36 cellular contexts compared by ENCODE assay signal in the genomic region with DNA sequence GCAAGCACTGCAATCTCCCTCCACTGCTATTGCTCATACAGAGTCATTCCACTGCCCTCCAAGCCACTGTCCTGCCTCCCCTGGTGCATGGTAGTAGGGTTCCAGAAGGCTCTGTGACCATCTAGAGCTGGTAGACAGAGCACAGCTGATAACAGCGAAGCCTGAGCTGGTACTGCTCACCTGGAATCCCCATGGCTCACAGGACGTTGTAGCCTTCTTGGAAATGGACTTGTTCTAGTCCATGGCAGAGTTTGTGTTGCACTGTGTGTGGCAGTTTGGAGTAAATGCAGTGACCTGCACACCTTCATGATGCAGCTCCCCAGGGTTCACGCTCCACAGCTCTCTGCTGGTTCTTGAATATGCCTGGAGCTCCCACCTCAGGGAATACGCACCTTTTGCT.
"Had no signal": no experiment of that assay in that cellular context is flagged by ENCODE, and none has a peak within 500 bp of the region (broad histone marks: within the 10 kb centered on the region; RNA-seq: fewer than 3 reads in every experiment).

No MANE protein-coding gene starts in this region.

- H3K27ac ChIP-seq: body of pancreas, breast epithelium, Peyer's patch, WERI-Rb-1 had no signal

- FAIRE-seq: astrocyte had no signal

- ATAC-seq: activated CD8-positive, alpha-beta memory T cell treated with anti-CD3 and anti-CD28 coated beads, Interleukin-2, amount 10 ng/mL, durations not matched to agents 7 days and 5 days; body of pancreas; SK-N-SH treated with all-trans-retinoic acid at 6 μM for 48 hours; T-cell had no signal

- H3K27ac Mint-ChIP-seq: activated CD4-positive, alpha-beta memory T cell treated with anti-CD3 and anti-CD28 coated beads, Interleukin-2, amount 10 ng/mL, durations not matched to agents 7 days and 5 days; activated CD8-positive, alpha-beta memory T cell treated with anti-CD3 and anti-CD28 coated beads, Interleukin-2, amount 10 ng/mL, durations not matched to agents 7 days and 5 days; activated naive CD8-positive, alpha-beta T cell treated with anti-CD3 and anti-CD28 coated beads for 36 hours; IgD-negative memory B cell; T-cell had no signal

- H3K4me1 Mint-ChIP-seq: activated CD4-positive, alpha-beta memory T cell treated with anti-CD3 and anti-CD28 coated beads, Interleukin-2, amount 10 ng/mL, durations not matched to agents 7 days and 5 days; activated CD8-positive, alpha-beta memory T cell treated with anti-CD3 and anti-CD28 coated beads, Interleukin-2, amount 10 ng/mL, durations not matched to agents 7 days and 5 days; activated naive CD8-positive, alpha-beta T cell treated with anti-CD3 and anti-CD28 coated beads for 36 hours; IgD-negative memory B cell; T-cell had no signal

- H3K27me3 ChIP-seq: body of pancreas, breast epithelium, MG63, Peyer's patch had no signal

- H3K36me3 ChIP-seq: breast epithelium, MG63, Peyer's patch, WERI-Rb-1 had no signal

- H3K36me3 Mint-ChIP-seq: activated CD8-positive, alpha-beta memory T cell treated with anti-CD3 and anti-CD28 coated beads, Interleukin-2, amount 10 ng/mL, durations not matched to agents 7 days and 5 days; activated naive CD8-positive, alpha-beta T cell treated with anti-CD3 and anti-CD28 coated beads for 36 hours; T-cell had no signal

- H3K4me3 Mint-ChIP-seq: activated CD4-positive, alpha-beta memory T cell treated with anti-CD3 and anti-CD28 coated beads, Interleukin-2, amount 10 ng/mL, durations not matched to agents 7 days and 5 days; activated CD8-positive, alpha-beta memory T cell treated with anti-CD3 and anti-CD28 coated beads, Interleukin-2, amount 10 ng/mL, durations not matched to agents 7 days and 5 days; activated naive CD8-positive, alpha-beta T cell treated with anti-CD3 and anti-CD28 coated beads for 36 hours; IgD-negative memory B cell; T-cell had no signal

- DNase-seq: activated CD4-positive, alpha-beta memory T cell treated with anti-CD3 and anti-CD28 coated beads, Interleukin-2, amount 10 ng/mL, durations not matched to agents 7 days and 5 days; activated CD4-positive, alpha-beta T cell treated with anti-CD3 and anti-CD28 coated beads for 1 hour; activated CD4-positive, alpha-beta T cell treated with anti-CD3 and anti-CD28 coated beads for 48 hours; activated CD4-positive, CD25-positive, alpha-beta regulatory T cell; activated CD8-positive, alpha-beta memory T cell treated with anti-CD3 and anti-CD28 coated beads for 24 hours; activated CD8-positive, alpha-beta memory T cell treated with anti-CD3 and anti-CD28 coated beads, Interleukin-2, amount 10 ng/mL, durations not matched to agents 7 days and 5 days; activated CD8-positive, alpha-beta memory T cell treated with anti-CD3 and anti-CD28 coated beads, Interleukin-2, amount 50 U/mL, for 48 hours; activated effector memory CD4-positive, alpha-beta T cell treated with anti-CD3 and anti-CD28 coated beads, Interleukin-2, amount 50 U/mL, for 16 hours; activated naive CD4-positive, alpha-beta T cell; activated naive CD4-positive, alpha-beta T cell treated with anti-CD3 and anti-CD28 coated beads, Interleukin-2, amount 50 U/mL, for 16 hours; activated naive CD8-positive, alpha-beta T cell treated with anti-CD3 and anti-CD28 coated beads for 36 hours; activated T-cell treated with anti-CD3 and anti-CD28 coated beads, Interleukin-2, amount 50 U/mL, for 48 hours; amniotic stem cell; body of pancreas; Kasumi-1; KG1; MG63; NCI-H1048; NCI-H1105 treated with DMSO at 0.1 percent for 48 hours; NCI-H1436; NCI-H1694; NCI-H1930; NCI-H2081 treated with DMSO at 0.1 percent for 48 hours; NCI-H345; NCI-H524 treated with DMSO at 0.1 percent for 48 hours; Peyer's patch; RPMI8226; SIG-M5; T-cell; T-helper 2 cell; T-helper 9 cell; WERI-Rb-1 had no signal

- H3K9me3 ChIP-seq: body of pancreas, breast epithelium, MG63, Peyer's patch had no signal

- H3K4me3 ChIP-seq: body of pancreas, breast epithelium, MG63, Peyer's patch had no signal

- H3K9me3 Mint-ChIP-seq: activated CD4-positive, alpha-beta memory T cell treated with anti-CD3 and anti-CD28 coated beads, Interleukin-2, amount 10 ng/mL, durations not matched to agents 7 days and 5 days; activated naive CD8-positive, alpha-beta T cell treated with anti-CD3 and anti-CD28 coated beads for 36 hours; T-cell had no signal

- H3K27me3 Mint-ChIP-seq: activated CD8-positive, alpha-beta memory T cell treated with anti-CD3 and anti-CD28 coated beads, Interleukin-2, amount 10 ng/mL, durations not matched to agents 7 days and 5 days had no signal

- H3K4me1 ChIP-seq: body of pancreas, breast epithelium, Peyer's patch had no signal
